Comparison of ENCODE assay signal across 8 cellular contexts in the genomic region with DNA sequence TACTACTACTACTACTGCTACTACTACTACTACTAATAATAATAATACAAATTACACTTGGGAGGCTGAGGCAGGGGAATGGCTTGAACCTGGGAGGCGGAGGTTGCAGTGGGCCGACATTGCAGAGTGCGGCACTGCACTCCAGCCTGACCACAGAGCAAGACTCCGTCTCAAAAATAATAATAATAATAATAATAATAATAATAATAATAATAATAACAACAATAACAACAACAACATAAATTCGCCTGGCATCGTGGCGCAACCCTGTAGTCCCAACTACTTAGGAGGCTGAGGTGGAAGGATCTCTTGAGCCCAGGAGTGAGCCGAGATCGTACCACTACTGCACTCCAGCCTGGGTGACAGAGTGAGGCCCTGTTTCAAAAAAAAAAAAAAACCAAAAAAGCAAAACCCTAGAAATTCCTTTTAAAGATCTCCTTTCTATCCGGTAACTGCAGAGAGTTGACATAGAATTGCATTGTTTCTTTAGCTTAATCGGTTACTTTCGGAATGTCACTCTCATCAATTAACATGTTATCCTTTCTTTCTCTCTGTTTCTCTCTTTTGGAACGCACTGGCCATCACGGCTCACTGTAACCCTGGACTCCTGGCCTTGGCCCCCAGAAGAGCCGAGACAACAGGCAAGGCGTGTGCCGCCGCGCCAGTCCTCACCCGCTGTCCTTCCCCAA. TPM values are rescaled to one million over a fixed set of nuclear protein-coding genes. Genes with fewer than 3 reads are reported as not detected.
DNase-seq lines count a peak whose midpoint lies in the region; ATAC-seq and TF ChIP-seq lines count a peak whose summit lies in the region.

No MANE protein-coding gene starts in this region.

- WGBS in tibial nerve, 2 donors, result 36 to 41% methylated on average over 20 of the region's 20 CpGs

- no peaks in the 10 kb centered on the region for H3K27me3 Mint-ChIP-seq in activated naive CD4-positive, alpha-beta T cell treated with anti-CD3 and anti-CD28 coated beads for 36 hours (ENCODE audit: low read depth)

- H3K4me3 ChIP-seq in astrocyte of the cerebellum (ENCODE audit: low read depth, low read length) (peak overlapping the region; percentile 67), lower lobe of right lung (peak overlapping the region; percentile 78), tibial nerve (peak overlapping the region; percentile 52 to 81 (median 74))

- H3K36me3 ChIP-seq in lower lobe of right lung (peaks cover 15% of the 10 kb centered on the region), tibial nerve (peaks cover 0 to 19% (median 0%) of the 10 kb centered on the region in 3 donors)

- ATAC-seq in lower lobe of right lung (no peak), GM21619 (IDR thresholded peaks at IDR 0.05; ENCODE audit: unreplicated experiment) (no peak)

- intact Hi-C loops in activated naive CD4-positive, alpha-beta T cell treated with anti-CD3 and anti-CD28 coated beads for 36 hours (cut with micrococcal nuclease), result no loop called here
- intact Hi-C loops in lower lobe of right lung (cut with DNase I), result no loop called here

- H3K9me3 ChIP-seq in lower lobe of right lung (no peaks in the 10 kb centered on the region), tibial nerve (no peaks in the 10 kb centered on the region)

- no peak for TF ChIP-seq CTCF in astrocyte of the cerebellum (IDR thresholded peaks at IDR 0.05; ENCODE audit: low read depth, low read length, missing control alignments)
- TF ChIP-seq CTCF in lower lobe of right lung (IDR thresholded peaks at IDR 0.05), result no peak
- no peak for TF ChIP-seq CTCF in tibial nerve (IDR thresholded peaks at IDR 0.05)

- TF ChIP-seq POLR2A in tibial nerve (IDR thresholded peaks at IDR 0.05), result no peak

- CTCF ChIA-PET in activated naive CD4-positive, alpha-beta T cell treated with anti-CD3 and anti-CD28 coated beads for 36 hours (lab: Charles Lee), result interaction anchor here (1.4 to 5.6 kb wide), 2 partner anchors 74 to 138 kb away, joined by 3 to 53 read pairs; a partner anchor contains a TSS

- no peak for TF ChIP-seq EP300 in tibial nerve (IDR thresholded peaks at IDR 0.05)

- peaks cover 24% of the 10 kb centered on the region for H3K4me1 Mint-ChIP-seq in activated naive CD4-positive, alpha-beta T cell treated with anti-CD3 and anti-CD28 coated beads for 36 hours (ENCODE audit: low read depth)

- peak overlapping the region; percentile 65 for H3K4me3 Mint-ChIP-seq in activated naive CD4-positive, alpha-beta T cell treated with anti-CD3 and anti-CD28 coated beads for 36 hours

- in situ Hi-C loops in astrocyte of the cerebellum (cut with HindIII; ENCODE audit: low sequenced_read_pairs), result no loop called here

- H3K36me3 Mint-ChIP-seq in activated naive CD4-positive, alpha-beta T cell treated with anti-CD3 and anti-CD28 coated beads for 36 hours (ENCODE audit: low read depth), result peaks cover 2% of the 10 kb centered on the region

- no peaks in the 10 kb centered on the region for H3K27me3 ChIP-seq in lower lobe of right lung (ENCODE audit: low read depth)
- no peaks in the 10 kb centered on the region for H3K27me3 ChIP-seq in tibial nerve

- peak overlapping the region; percentile 99 for H3K27ac ChIP-seq in lower lobe of right lung
- H3K27ac ChIP-seq in tibial nerve, result peak overlapping the region; percentile 96 to 99 (median 98)

- no peak overlapping the region for H3K27ac Mint-ChIP-seq in activated naive CD4-positive, alpha-beta T cell treated with anti-CD3 and anti-CD28 coated beads for 36 hours

- DNase-seq in activated naive CD4-positive, alpha-beta T cell treated with anti-CD3 and anti-CD28 coated beads for 36 hours, result no peak
- no peak for DNase-seq in activated naive CD4-positive, alpha-beta T cell treated with Interleukin-2 at 50 U/mL for 16 hours
- DNase-seq in astrocyte of the cerebellum (ENCODE audit: low read depth) (no peak), lower lobe of right lung (no peak), tibial nerve (ENCODE audit: low spot score in 2 of 2) (no peak), DMS 273 treated with DMSO at 0.1 percent for 48 hours (lab: John Stamatoyannopoulos, UW) (no peak), AG20443 (ENCODE audit: low spot score) (no peak)

- H3K4me1 ChIP-seq in lower lobe of right lung (peaks cover 10% of the 10 kb centered on the region), tibial nerve (peaks cover 0 to 26% (median 9%) of the 10 kb centered on the region in 4 donors)

- H3K9me3 Mint-ChIP-seq in activated naive CD4-positive, alpha-beta T cell treated with anti-CD3 and anti-CD28 coated beads for 36 hours, result no peaks in the 10 kb centered on the region

RNA-seq across cellular contexts. Expression of a gene that starts 1.0 kb away (rescaled TPM):
- 10 to 100 TPM; 13.3 to 14.2 TPM for total RNA-seq in activated naive CD4-positive, alpha-beta T cell treated with anti-CD3 and anti-CD28 coated beads for 36 hours
- total RNA-seq in lower lobe of right lung, result 30.3 TPM
- total RNA-seq in tibial nerve, result 10 to 100 TPM; 14.1 to 40.9 (median 32.5) TPM

RNA-seq across cellular contexts. Expression of a gene that starts 49.2 kb away (rescaled TPM):
- total RNA-seq in activated naive CD4-positive, alpha-beta T cell treated with anti-CD3 and anti-CD28 coated beads for 36 hours, result 10 to 100 TPM; 75.6 to 79.6 TPM
- total RNA-seq in lower lobe of right lung (35.9 TPM), tibial nerve (10 to 100 TPM; 18.0 to 28.4 (median 23.9) TPM)
